In the genomic region with DNA sequence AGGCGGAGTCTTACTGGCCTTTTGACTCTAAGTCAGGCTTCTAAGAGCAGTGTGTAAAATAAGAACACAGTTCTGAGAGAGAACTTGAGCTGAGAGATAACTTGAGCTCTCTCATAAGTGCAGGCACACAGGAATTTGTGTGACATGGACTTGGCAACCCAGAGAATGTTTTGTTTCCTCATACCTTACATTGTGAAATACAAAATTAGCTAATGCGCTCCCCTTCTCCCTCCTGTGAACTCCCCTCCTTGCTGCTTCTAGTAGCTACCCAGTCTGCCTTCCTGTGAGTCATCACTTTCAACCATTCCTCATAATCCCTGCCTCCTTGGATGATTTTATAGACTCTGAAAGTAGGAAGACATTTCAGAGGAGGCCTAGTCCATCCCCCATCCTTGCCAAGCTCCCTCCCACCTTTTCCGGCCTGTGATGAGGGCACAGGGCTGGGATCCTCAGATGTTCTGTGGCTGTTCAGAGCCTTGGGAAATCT, we compare ENCODE assay signal across 12 cellular contexts. TPM values are rescaled to one million over a fixed set of nuclear protein-coding genes. Genes with fewer than 3 reads are reported as not detected.
A peak's percentile ranks its signal among the peaks of the same experiment; 100 is the strongest.
DNase-seq lines count a peak whose midpoint lies in the region; ATAC-seq and TF ChIP-seq lines count a peak whose summit lies in the region.
"Had no signal": no experiment of that assay in that cellular context is flagged by ENCODE, and none has a peak within 500 bp of the region (broad histone marks: within the 10 kb centered on the region; RNA-seq: fewer than 3 reads in every experiment).

No MANE protein-coding gene starts in this region.

- no peaks in the 10 kb centered on the region for H3K27me3 ChIP-seq in right cardiac atrium (ENCODE audit: control insufficient read depth, insufficient read depth)
- H3K27me3 ChIP-seq in tibial artery: no peaks in the 10 kb centered on the region
- no peaks in the 10 kb centered on the region for H3K27me3 ChIP-seq in CD8-positive, alpha-beta memory T cell (ENCODE audit: insufficient read depth, low read length, poor library complexity, severe bottlenecking)
- H3K27me3 ChIP-seq: testis had no signal

- H3K9me3 Mint-ChIP-seq in CD8-positive, alpha-beta memory T cell: no peaks in the 10 kb centered on the region
- H3K9me3 Mint-ChIP-seq: activated naive CD4-positive, alpha-beta T cell treated with anti-CD3 and anti-CD28 coated beads, Interleukin-2, amount 50 U/mL, for 24 hours had no signal

- H3K4me3 ChIP-seq in right cardiac atrium (ENCODE audit: low read length): no peak overlapping the region
- no peak overlapping the region for H3K4me3 ChIP-seq in tibial artery
- H3K4me3 ChIP-seq in CD8-positive, alpha-beta memory T cell (ENCODE audit: low read length): no peak overlapping the region
- H3K4me3 ChIP-seq: testis had no signal

- DNase-seq in HPDE6-E6E7 (ENCODE audit: extremely low spot score) (peak; percentile 97), amniotic epithelial cell (ENCODE audit: low read depth) (peak; percentile 100), right cardiac atrium (peak in 2 of 3 donors; percentile 37 to 62), tibial artery (peak in 1 of 2 donors; percentile 51), NCI-H748 (lab: John Stamatoyannopoulos, UW; ENCODE audit: unreplicated experiment) (no peak), hippocampal formation (lab: John Stamatoyannopoulos, UW) (no peak)
- DNase-seq in CD8-positive, alpha-beta memory T cell: no peak
- DNase-seq: naive thymus-derived CD8-positive, alpha-beta T cell; NCI-H69; testis had no signal

- H3K27ac ChIP-seq in right cardiac atrium (ENCODE audit: low read length) (peak overlapping the region; percentile 69), tibial artery (peak overlapping the region; percentile 62 to 71)
- H3K27ac ChIP-seq in CD8-positive, alpha-beta memory T cell (ENCODE audit: low read depth, low read length): no peak overlapping the region
- H3K27ac ChIP-seq: testis had no signal

- POLR2A ChIA-PET in CD8-positive, alpha-beta memory T cell (lab: Charles Lee): no interaction called here

- ATAC-seq in right cardiac atrium (peak; percentile 82 to 87), GM19328 (IDR thresholded peaks at IDR 0.05; ENCODE audit: unreplicated experiment) (no peak)
- ATAC-seq: naive thymus-derived CD8-positive, alpha-beta T cell had no signal

- WGBS in right cardiac atrium: 53% methylated on average over 3 of the region's 3 CpGs

- no peak overlapping the region for H3K4me3 Mint-ChIP-seq in CD8-positive, alpha-beta memory T cell
- H3K4me3 Mint-ChIP-seq: activated naive CD4-positive, alpha-beta T cell treated with anti-CD3 and anti-CD28 coated beads, Interleukin-2, amount 50 U/mL, for 24 hours; naive thymus-derived CD8-positive, alpha-beta T cell had no signal

- CTCF ChIA-PET in CD8-positive, alpha-beta memory T cell (lab: Charles Lee): no interaction called here

- H3K4me1 ChIP-seq in right cardiac atrium (ENCODE audit: control insufficient read depth, insufficient read depth, low read length) (peaks cover 2% of the 10 kb centered on the region), tibial artery (peaks cover 0 to 17% (median 14%) of the 10 kb centered on the region in 4 donors)
- no peaks in the 10 kb centered on the region for H3K4me1 ChIP-seq in CD8-positive, alpha-beta memory T cell (ENCODE audit: insufficient read depth, low read length)
- H3K4me1 ChIP-seq: testis had no signal

- H3K36me3 ChIP-seq in tibial artery: no peaks in the 10 kb centered on the region
- H3K36me3 ChIP-seq in CD8-positive, alpha-beta memory T cell (ENCODE audit: insufficient read depth, low read length): no peaks in the 10 kb centered on the region

- TF ChIP-seq CTCF in tibial artery (IDR thresholded peaks at IDR 0.05): no peak

- intact Hi-C loops in right cardiac atrium (cut with DNase I) (no loop called here), tibial artery (cut with DNase I; ENCODE audit: low total_unique reads) (no loop called here)

- H3K27me3 Mint-ChIP-seq in CD8-positive, alpha-beta memory T cell: peaks cover 5% of the 10 kb centered on the region in 2 donors
- H3K27me3 Mint-ChIP-seq: activated naive CD4-positive, alpha-beta T cell treated with anti-CD3 and anti-CD28 coated beads, Interleukin-2, amount 50 U/mL, for 24 hours had no signal

- H3K27ac Mint-ChIP-seq in CD8-positive, alpha-beta memory T cell: peak overlapping the region in 1 of 8 donors; percentile 36
- H3K27ac Mint-ChIP-seq: activated naive CD4-positive, alpha-beta T cell treated with anti-CD3 and anti-CD28 coated beads, Interleukin-2, amount 50 U/mL, for 24 hours had no signal

- peaks cover 0 to 3% (median 0%) of the 10 kb centered on the region in 3 donors for H3K36me3 Mint-ChIP-seq in CD8-positive, alpha-beta memory T cell
- H3K36me3 Mint-ChIP-seq: activated naive CD4-positive, alpha-beta T cell treated with anti-CD3 and anti-CD28 coated beads, Interleukin-2, amount 50 U/mL, for 24 hours; naive thymus-derived CD8-positive, alpha-beta T cell had no signal

- no peaks in the 10 kb centered on the region for H3K9me3 ChIP-seq in right cardiac atrium (ENCODE audit: control insufficient read depth, low read length)
- no peaks in the 10 kb centered on the region for H3K9me3 ChIP-seq in tibial artery
- no peaks in the 10 kb centered on the region for H3K9me3 ChIP-seq in CD8-positive, alpha-beta memory T cell (ENCODE audit: low read length)
- H3K9me3 ChIP-seq: testis had no signal

- H3K4me1 Mint-ChIP-seq in CD8-positive, alpha-beta memory T cell: no peaks in the 10 kb centered on the region
- H3K4me1 Mint-ChIP-seq: activated naive CD4-positive, alpha-beta T cell treated with anti-CD3 and anti-CD28 coated beads, Interleukin-2, amount 50 U/mL, for 24 hours had no signal

RNA-seq across cellular contexts. Expression of gene FER1L5, which starts 22.6 kb away (rescaled TPM):
- total RNA-seq in right cardiac atrium: under 1 TPM in 3 of 4 donors, not detected in 1; 0.11 to 0.17 (median 0.15) TPM
- 0.05 TPM for polyA plus RNA-seq in right cardiac atrium
- total RNA-seq in CD8-positive, alpha-beta memory T cell: not detected
- not detected for polyA plus RNA-seq in CD8-positive, alpha-beta memory T cell
- total RNA-seq: naive thymus-derived CD8-positive, alpha-beta T cell had no signal

RNA-seq across cellular contexts. Expression of gene KANSL3, which starts 27.0 kb away (rescaled TPM):
- 10 to 100 TPM; 33.9 to 40.9 (median 34.8) TPM for total RNA-seq in right cardiac atrium
- polyA plus RNA-seq in right cardiac atrium: 14.5 TPM
- total RNA-seq in CD8-positive, alpha-beta memory T cell: 10 to 100 TPM; 42.2 to 46.6 TPM
- 18.3 TPM for polyA plus RNA-seq in CD8-positive, alpha-beta memory T cell

Comparison
In these comparisons a context has a peak if more than half of its experiments do, and no peak if none do; other contexts are left out.
1. DNase-seq: peak in HPDE6-E6E7 (single experiment), amniotic epithelial cell (single experiment) and right cardiac atrium (2 of 3); none in CD8-positive, alpha-beta memory T cell (0 of 5), NCI-H748 (single experiment) and hippocampal formation (0 of 2).